In the genomic region with DNA sequence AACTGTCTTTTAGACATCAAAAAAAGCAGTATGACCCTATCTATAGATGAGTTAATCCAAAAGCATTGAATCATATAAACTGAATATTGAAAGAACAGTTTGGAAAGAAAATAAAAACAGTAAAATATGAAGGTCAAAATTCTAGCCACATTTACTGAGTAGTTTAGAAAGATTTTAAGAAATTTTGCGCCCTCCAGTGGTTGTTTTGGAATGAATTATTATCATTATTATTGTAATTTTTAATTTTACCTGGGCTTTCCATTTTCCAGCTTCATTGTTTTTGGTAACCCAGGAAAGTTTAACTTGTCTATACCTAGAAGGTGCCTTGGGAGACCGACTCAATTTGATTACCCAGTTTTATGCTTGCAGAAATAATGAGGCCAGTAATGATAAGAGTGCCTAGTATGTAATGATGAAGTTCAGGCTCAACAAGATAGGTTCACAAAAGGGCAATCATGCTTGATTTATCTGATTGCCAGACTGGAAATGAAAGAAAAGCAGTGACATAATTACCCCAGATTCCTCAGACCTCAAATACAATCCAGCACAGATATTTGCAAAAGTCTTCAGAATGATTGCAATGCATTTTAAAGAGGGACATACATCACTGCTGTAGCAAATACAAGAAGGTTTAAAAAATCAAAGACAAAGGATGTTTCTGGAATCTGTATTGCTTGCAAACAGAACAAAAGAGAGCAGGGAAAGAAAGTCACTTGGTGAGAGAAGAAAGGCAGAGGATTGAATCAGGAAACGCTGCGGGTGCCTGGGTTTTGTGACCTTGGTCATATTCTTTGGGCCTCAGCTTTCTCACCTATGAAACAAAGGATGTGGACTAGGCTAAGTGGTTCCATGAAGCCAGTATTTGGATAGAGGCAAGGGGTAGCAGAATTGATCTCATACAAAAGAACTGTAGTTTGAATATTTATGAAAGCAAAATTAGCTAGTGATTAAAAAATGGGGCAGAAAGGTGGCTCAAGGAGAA, we compare ENCODE assay signal across 10 cellular contexts.
DNase-seq lines count a peak whose midpoint lies in the region; ATAC-seq, FAIRE-seq and TF ChIP-seq lines count a peak whose summit lies in the region.
"Had no signal": no experiment of that assay in that cellular context is flagged by ENCODE, and none has a peak within 500 bp of the region (broad histone marks: within the 10 kb centered on the region; RNA-seq: fewer than 3 reads in every experiment).

No MANE protein-coding gene starts in this region.

- intact Hi-C loops in Right ventricle myocardium superior (cut with DNase I), result no loop called here
- intact Hi-C loops in esophagus muscularis mucosa (cut with DNase I), result loop anchor here (5.0 kb wide), 1 partner anchor 240 kb away; no protein-coding TSS in a partner anchor
- intact Hi-C loops in transverse colon (cut with DNase I; ENCODE audit: low total_unique reads), result no loop called here
- intact Hi-C loops in CD4-positive, alpha-beta memory T cell (cut with micrococcal nuclease), result no loop called here

- FAIRE-seq in urothelium cell line (lab: Jason Lieb, UNC), result no peak

- CTCF ChIA-PET in CD4-positive, alpha-beta memory T cell (lab: Charles Lee; ENCODE audit: partially characterized antibody), result no interaction called here

- no peaks in the 10 kb centered on the region for H3K9me3 Mint-ChIP-seq in CD4-positive, alpha-beta memory T cell

- 75% methylated on average over 4 of the region's 4 CpGs for WGBS in esophagus muscularis mucosa
- 53 to 61% methylated on average over 3 to 4 of the region's 4 CpGs for WGBS in transverse colon (ENCODE audit: low coverage in 1 of 2), 2 donors

- DNase-seq in cardiac muscle cell (ENCODE audit: low read depth in 1 of 2, low spot score in 1 of 2) (peak; percentile 18 to 35), Right ventricle myocardium superior (no peak), NCI-H69 (lab: John Stamatoyannopoulos, UW) (peak; percentile 40), esophagus muscularis mucosa (ENCODE audit: extremely low spot score) (no peak), transverse colon (no peak), urothelium cell line (ENCODE audit: low spot score) (no peak), UCSD-AML1 (lab: John Stamatoyannopoulos, UW; ENCODE audit: unreplicated experiment) (no peak)
- no peak for DNase-seq in CD4-positive, alpha-beta memory T cell
- DNase-seq: NCI-H1048, spleen had no signal

- H3K27ac ChIP-seq in cardiac muscle cell (no peak overlapping the region), esophagus muscularis mucosa (replicated peaks in 1 of 4) (no peak overlapping the region), transverse colon (no peak overlapping the region)
- no peak overlapping the region for H3K27ac ChIP-seq in CD4-positive, alpha-beta memory T cell (ENCODE audit: low read depth, low read length)
- H3K27ac ChIP-seq: spleen had no signal

- H3K4me3 Mint-ChIP-seq in CD4-positive, alpha-beta memory T cell, result no peak overlapping the region

- no peak for TF ChIP-seq POLR2A in esophagus muscularis mucosa (IDR thresholded peaks at IDR 0.05; ENCODE audit: low read depth)
- no peak for TF ChIP-seq POLR2A in transverse colon (IDR thresholded peaks at IDR 0.05)

- no peaks in the 10 kb centered on the region for H3K36me3 Mint-ChIP-seq in CD4-positive, alpha-beta memory T cell

- no peak overlapping the region for H3K4me3 ChIP-seq in cardiac muscle cell
- no peak overlapping the region for H3K4me3 ChIP-seq in esophagus muscularis mucosa
- no peak overlapping the region for H3K4me3 ChIP-seq in transverse colon
- H3K4me3 ChIP-seq in CD4-positive, alpha-beta memory T cell (ENCODE audit: low read length in 2 of 2), result no peak overlapping the region
- H3K4me3 ChIP-seq: spleen had no signal

- peaks cover 0 to 3% of the 10 kb centered on the region in 2 donors for H3K27me3 Mint-ChIP-seq in CD4-positive, alpha-beta memory T cell

- no peaks in the 10 kb centered on the region for H3K9me3 ChIP-seq in cardiac muscle cell (ENCODE audit: low read depth)
- H3K9me3 ChIP-seq in esophagus muscularis mucosa, result no peaks in the 10 kb centered on the region
- H3K9me3 ChIP-seq in transverse colon, result no peaks in the 10 kb centered on the region
- no peaks in the 10 kb centered on the region for H3K9me3 ChIP-seq in CD4-positive, alpha-beta memory T cell (ENCODE audit: control insufficient read depth in 1 of 2, low read length in 2 of 2)
- H3K9me3 ChIP-seq: spleen had no signal

- ATAC-seq in Right ventricle myocardium superior (ENCODE audit: poor library complexity), result no peak

- H3K4me1 ChIP-seq in cardiac muscle cell (ENCODE audit: low read depth) (no peaks in the 10 kb centered on the region), esophagus muscularis mucosa (peaks cover 0 to 3% (median 0%) of the 10 kb centered on the region in 4 donors), transverse colon (peaks cover 0 to 4% (median 0%) of the 10 kb centered on the region in 4 donors)
- no peaks in the 10 kb centered on the region for H3K4me1 ChIP-seq in CD4-positive, alpha-beta memory T cell (ENCODE audit: insufficient read depth, low read length)

- POLR2A ChIA-PET in CD4-positive, alpha-beta memory T cell (lab: Charles Lee; ENCODE audit: partially characterized antibody), result no interaction called here

- H3K4me1 Mint-ChIP-seq in CD4-positive, alpha-beta memory T cell, result peaks cover 0 to 5% (median 2%) of the 10 kb centered on the region in 4 donors

- in situ Hi-C loops in transverse colon (cut with MboI; ENCODE audit: low pct_ligation_motif_present in 1 of 4, low pct_unique_long_range_greater_than_20kb in 1 of 4, low sequenced_read_pairs in 3 of 4), result loop anchor here in 1 of 4 donors (25.0 kb wide), 1 partner anchor 240 kb away; no protein-coding TSS in a partner anchor

- H3K27me3 ChIP-seq in cardiac muscle cell (no peaks in the 10 kb centered on the region), esophagus muscularis mucosa (no peaks in the 10 kb centered on the region), transverse colon (no peaks in the 10 kb centered on the region)
- H3K27me3 ChIP-seq in CD4-positive, alpha-beta memory T cell (ENCODE audit: insufficient read depth, low read length), result no peaks in the 10 kb centered on the region
- H3K27me3 ChIP-seq: spleen had no signal

- no peak for TF ChIP-seq EP300 in esophagus muscularis mucosa (IDR thresholded peaks at IDR 0.05)
- no peak for TF ChIP-seq EP300 in transverse colon (IDR thresholded peaks at IDR 0.05; ENCODE audit: low read depth)

- peak; percentile 33 for TF ChIP-seq CTCF in cardiac muscle cell (IDR thresholded peaks at IDR 0.05; ENCODE audit: low read depth, low read length)
- TF ChIP-seq CTCF in esophagus muscularis mucosa (IDR thresholded peaks at IDR 0.05), result peak; percentile 18 to 39 (median 37)
- peak in 4 of 5 experiments; percentile 21 to 34 (median 29) for TF ChIP-seq CTCF in transverse colon (IDR thresholded peaks at IDR 0.05)

- H3K27ac Mint-ChIP-seq in CD4-positive, alpha-beta memory T cell, result no peak overlapping the region

- H3K36me3 ChIP-seq in cardiac muscle cell, result no peaks in the 10 kb centered on the region
- H3K36me3 ChIP-seq in esophagus muscularis mucosa, result no peaks in the 10 kb centered on the region
- H3K36me3 ChIP-seq in transverse colon, result no peaks in the 10 kb centered on the region
- no peaks in the 10 kb centered on the region for H3K36me3 ChIP-seq in CD4-positive, alpha-beta memory T cell (ENCODE audit: insufficient read depth, low read length)
- H3K36me3 ChIP-seq: spleen had no signal

Comparison
In these comparisons a context has a peak if more than half of its experiments do, and no peak if none do; other contexts are left out.
1. DNase-seq: peak in cardiac muscle cell (2 of 2) and NCI-H69 (single experiment); none in Right ventricle myocardium superior (single experiment), esophagus muscularis mucosa (single experiment), transverse colon (single experiment), CD4-positive, alpha-beta memory T cell (0 of 5), urothelium cell line (single experiment) and UCSD-AML1 (single experiment).
2. Peak in every context shown above with its lines, with median percentiles within 50 percentile points of each other: CTCF ChIP-seq.